8 cellular contexts compared by ENCODE assay signal in genomic region chr14:93543766-93544165, GRCh38.
A peak's percentile ranks its signal among the peaks of the same experiment; 100 is the strongest.
DNase-seq lines count a peak whose midpoint lies in the region; ATAC-seq, FAIRE-seq and TF ChIP-seq lines count a peak whose summit lies in the region.

No MANE protein-coding gene starts in this region.

- intact Hi-C loops in MCF 10A (cut with micrococcal nuclease) (loop anchor here (1.0 to 10.0 kb wide), 3 partner anchors 309 to 431 kb away; partner anchors contain the start of genes GON7 and UBR7), breast epithelium (cut with DNase I; ENCODE audit: low total_unique reads) (no loop called here), endothelial cell of umbilical vein (cut with micrococcal nuclease) (loop anchor here (1.0 to 5.0 kb wide), 3 partner anchors 309 to 591 kb away; partner anchors contain the start of genes GON7 and UBR7)

- no peaks in the 10 kb centered on the region for H3K79me2 ChIP-seq in endothelial cell of umbilical vein (ENCODE audit: control insufficient read depth, insufficient read depth, low read length)

- H3K27me3 Mint-ChIP-seq in MCF 10A (ENCODE audit: insufficient read depth, unreplicated experiment): peaks cover 34% of the 10 kb centered on the region

- no peaks in the 10 kb centered on the region for H3K4me1 Mint-ChIP-seq in MCF 10A (ENCODE audit: insufficient read depth, unreplicated experiment)

- H3K9me1 ChIP-seq in endothelial cell of umbilical vein (replicated peaks; ENCODE audit: control insufficient read depth, extremely low read depth, insufficient read depth, low read length): no peaks in the 10 kb centered on the region

- no peak overlapping the region for H3K4me2 ChIP-seq in endothelial cell of umbilical vein (ENCODE audit: insufficient read depth, low read length)

- no peaks in the 10 kb centered on the region for H3K9me3 Mint-ChIP-seq in MCF 10A (ENCODE audit: unreplicated experiment)

- POLR2A ChIA-PET in MCF 10A (lab: Yijun Ruan, JAX) (no interaction called here), endothelial cell of umbilical vein (lab: Charles Lee) (no interaction called here)

- BruUV-seq in MCF 10A (replicated peaks; lab: Mats Ljungman, UMichigan) (no TSS peak), endothelial cell of umbilical vein (replicated peaks; lab: Mats Ljungman, UMichigan) (no TSS peak)

- no peak for ATAC-seq in GM21381 (IDR thresholded peaks at IDR 0.05; ENCODE audit: unreplicated experiment)

- no peak overlapping the region for H2AFZ ChIP-seq in endothelial cell of umbilical vein (ENCODE audit: low read depth, low read length)

- H3K36me3 Mint-ChIP-seq in MCF 10A (ENCODE audit: insufficient read depth, unreplicated experiment): no peaks in the 10 kb centered on the region

- H3K9me3 ChIP-seq in breast epithelium: no peaks in the 10 kb centered on the region
- H3K9me3 ChIP-seq in endothelial cell of umbilical vein (replicated peaks; ENCODE audit: control insufficient read depth, insufficient read depth, low read length): no peaks in the 10 kb centered on the region

- DNase-seq in MCF 10A (ENCODE audit: unreplicated experiment) (peak; percentile 35), breast epithelium (ENCODE audit: low spot score in 2 of 2) (no peak), NCI-H69 (lab: John Stamatoyannopoulos, UW) (peak; percentile 48), endothelial cell of umbilical vein (ENCODE audit: low read depth, low spot score) (peak; percentile 23), superior temporal gyrus (ENCODE audit: extremely low spot score) (peak; percentile 75), H54 (ENCODE audit: insufficient read length, low spot score) (no peak)
- no peak for DNase-seq in activated naive CD4-positive, alpha-beta T cell treated with anti-CD3 and anti-CD28 coated beads, Interleukin-2, amount 50 U/mL, for 16 hours

- no peak overlapping the region for H3K27ac Mint-ChIP-seq in MCF 10A (ENCODE audit: low read depth, unreplicated experiment)

- H3K27me3 ChIP-seq in breast epithelium: no peaks in the 10 kb centered on the region
- no peaks in the 10 kb centered on the region for H3K27me3 ChIP-seq in endothelial cell of umbilical vein (ENCODE audit: control insufficient read depth in 2 of 2, insufficient read depth in 2 of 2, low read length in 2 of 2)

- no peak overlapping the region for H3K4me3 ChIP-seq in breast epithelium
- no peak overlapping the region for H3K4me3 ChIP-seq in endothelial cell of umbilical vein (replicated peaks in 1 of 3; ENCODE audit: insufficient read depth in 1 of 3, low read depth in 1 of 3, low read length in 3 of 3)

- no peak overlapping the region for H3K4me3 Mint-ChIP-seq in MCF 10A (ENCODE audit: unreplicated experiment)

- TF ChIP-seq POLR2A in breast epithelium (IDR thresholded peaks at IDR 0.05): no peak
- TF ChIP-seq POLR2A in endothelial cell of umbilical vein (IDR thresholded peaks at IDR 0.05; ENCODE audit: low read depth, low read length): no peak
- TF ChIP-seq POLR2A in H54 (IDR thresholded peaks at IDR 0.05; ENCODE audit: low read depth, low read length): no peak

- H3K4me1 ChIP-seq in breast epithelium (no peaks in the 10 kb centered on the region), endothelial cell of umbilical vein (ENCODE audit: control insufficient read depth, extremely low read depth, insufficient read depth, low read length) (no peaks in the 10 kb centered on the region)

- FAIRE-seq in endothelial cell of umbilical vein (lab: Jason Lieb, UNC) (no peak), H54 (lab: Jason Lieb, UNC) (no peak)

- no peak overlapping the region for H3K9ac ChIP-seq in endothelial cell of umbilical vein (replicated peaks; ENCODE audit: extremely low read depth, insufficient read depth, low read length)

- H4K20me1 ChIP-seq in endothelial cell of umbilical vein (replicated peaks; ENCODE audit: control insufficient read depth, extremely low read depth, insufficient read depth, low read length): no peaks in the 10 kb centered on the region

- peak; percentile 43 for TF ChIP-seq CTCF in MCF 10A (IDR thresholded peaks at IDR 0.05; ENCODE audit: unreplicated experiment)
- TF ChIP-seq CTCF in breast epithelium (IDR thresholded peaks at IDR 0.05): no peak
- TF ChIP-seq CTCF in endothelial cell of umbilical vein (IDR thresholded peaks at IDR 0.05; ENCODE audit: extremely low read depth in 1 of 2, insufficient read depth in 1 of 2, low read depth in 1 of 2, low read length in 2 of 2): peak; percentile 15 to 18

- dilution Hi-C loops in endothelial cell of umbilical vein (cut with MboI; ENCODE audit: extremely low pct_ligation_motif_present, low sequenced_read_pairs): no loop called here

- H3K27ac ChIP-seq in breast epithelium (no peak overlapping the region), endothelial cell of umbilical vein (ENCODE audit: insufficient read depth, low read depth, low read length) (no peak overlapping the region)

- CTCF ChIA-PET in MCF 10A (lab: Yijun Ruan, JAX) (interaction anchor here (0.7 to 1.5 kb wide), 7 partner anchors 8 to 336 kb away, joined by 3 to 8 read pairs (median 4); partner anchors contain the start of gene UBR7), endothelial cell of umbilical vein (lab: Charles Lee) (interaction anchor here (1.8 kb wide), 1 partner anchor 336 kb away, joined by 9 read pairs; the partner anchor contains the start of gene UBR7)

- H3K36me3 ChIP-seq in breast epithelium (no peaks in the 10 kb centered on the region), endothelial cell of umbilical vein (ENCODE audit: control insufficient read depth in 2 of 2, extremely low read depth in 1 of 2, insufficient read depth in 2 of 2, low read length in 2 of 2) (no peaks in the 10 kb centered on the region)

TF ChIP-seq in endothelial cell of umbilical vein, 7 proteins besides CTCF, POLR2A, EP300 and RAD21:
- no peak for TF ChIP-seq JUN (IDR thresholded peaks at IDR 0.05; ENCODE audit: borderline replicate concordance, insufficient read depth, insufficient read length, low read depth)
- TF ChIP-seq EZH2 (IDR thresholded peaks at IDR 0.05; ENCODE audit: borderline replicate concordance, low read depth, low read length, severe bottlenecking): no peak
- TF ChIP-seq MAX (IDR thresholded peaks at IDR 0.05; ENCODE audit: insufficient read depth, insufficient read length): no peak
- TF ChIP-seq MYC (IDR thresholded peaks at IDR 0.05; ENCODE audit: low read depth, low read length): no peak
- no peak for TF ChIP-seq POLR2AphosphoS5 (IDR thresholded peaks at IDR 0.05; ENCODE audit: insufficient read depth, low read depth, low read length)

Comparison
In these comparisons a context has a peak if more than half of its experiments do, and no peak if none do; other contexts are left out.
1. DNase-seq: peak in MCF 10A (single experiment), NCI-H69 (single experiment), endothelial cell of umbilical vein (single experiment) and superior temporal gyrus (single experiment); none in breast epithelium (0 of 2), activated naive CD4-positive, alpha-beta T cell treated with anti-CD3 and anti-CD28 coated beads, Interleukin-2, amount 50 U/mL, for 16 hours (single experiment) and H54 (single experiment).
2. CTCF ChIP-seq: peak in MCF 10A (single experiment) and endothelial cell of umbilical vein (2 of 2); none in breast epithelium (0 of 3).